In the genomic region with DNA sequence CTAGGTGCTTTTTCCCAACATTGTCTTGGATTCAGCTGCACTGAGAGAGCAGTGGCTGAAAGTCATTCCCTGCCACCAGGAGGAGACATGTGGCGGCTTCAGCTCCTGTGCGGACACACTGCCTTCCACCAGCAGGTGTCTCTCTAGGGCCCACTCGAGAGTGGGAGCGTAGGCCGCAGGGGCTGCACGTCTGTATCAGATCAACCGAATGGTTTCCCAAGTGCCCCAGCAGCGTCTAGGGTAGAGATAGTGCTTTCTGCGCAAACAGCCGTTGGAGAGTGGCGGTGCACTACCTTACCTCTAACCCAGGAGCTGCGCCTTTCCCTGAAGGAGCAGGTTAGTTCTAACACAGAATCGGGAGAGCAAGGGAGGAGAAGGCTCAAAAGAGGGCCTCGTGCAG, we compare ENCODE assay signal across 8 cellular contexts. TPM values are rescaled to one million over a fixed set of nuclear protein-coding genes. Genes with fewer than 3 reads are reported as not detected.
A peak's percentile ranks its signal among the peaks of the same experiment; 100 is the strongest.
DNase-seq lines count a peak whose midpoint lies in the region; ATAC-seq and TF ChIP-seq lines count a peak whose summit lies in the region.

No MANE protein-coding gene starts in this region.

- H3K36me3 Mint-ChIP-seq in activated T-cell treated with anti-CD3 and anti-CD28 coated beads, Interleukin-2, amount 50 U/mL, for 72 hours (ENCODE audit: insufficient read depth in 2 of 2), result no peaks in the 10 kb centered on the region

- H3K9me2 ChIP-seq in OCI-LY7 (ENCODE audit: insufficient read depth, low read length), result no peaks in the 10 kb centered on the region

- H2AFZ ChIP-seq in OCI-LY7 (ENCODE audit: low read length), result no peak overlapping the region

- H3K4me1 Mint-ChIP-seq in activated T-cell treated with anti-CD3 and anti-CD28 coated beads, Interleukin-2, amount 50 U/mL, for 72 hours (ENCODE audit: low read depth), result peaks cover 4% of the 10 kb centered on the region

- H3K4me1 ChIP-seq in OCI-LY7 (ENCODE audit: insufficient read depth, low read length, poor library complexity, severe bottlenecking) (no peaks in the 10 kb centered on the region), psoas muscle (no peaks in the 10 kb centered on the region)

- no peak overlapping the region for H3K4me3 Mint-ChIP-seq in activated T-cell treated with anti-CD3 and anti-CD28 coated beads, Interleukin-2, amount 50 U/mL, for 72 hours

- H3K9me3 ChIP-seq in OCI-LY7 (ENCODE audit: low read length) (no peaks in the 10 kb centered on the region), psoas muscle (no peaks in the 10 kb centered on the region)

- H3K4me2 ChIP-seq in OCI-LY7 (ENCODE audit: low read length), result no peak overlapping the region

- H4K20me1 ChIP-seq in OCI-LY7 (ENCODE audit: insufficient read depth, low read length), result no peaks in the 10 kb centered on the region

- H3K4me3 ChIP-seq in BJ (ENCODE audit: low read depth, low read length) (no peak overlapping the region), OCI-LY7 (ENCODE audit: low read depth, low read length, poor library complexity, severe bottlenecking) (no peak overlapping the region), psoas muscle (no peak overlapping the region)

- no peaks in the 10 kb centered on the region for H3K27me3 Mint-ChIP-seq in activated T-cell treated with anti-CD3 and anti-CD28 coated beads, Interleukin-2, amount 50 U/mL, for 72 hours (ENCODE audit: low read depth)

- H3K79me2 ChIP-seq in OCI-LY7 (ENCODE audit: insufficient read depth, low read depth, low read length), result no peaks in the 10 kb centered on the region

- BruUV-seq in OCI-LY7 (replicated peaks; lab: Mats Ljungman, UMichigan), result no TSS peak

- H3K9me3 Mint-ChIP-seq in activated T-cell treated with anti-CD3 and anti-CD28 coated beads, Interleukin-2, amount 50 U/mL, for 72 hours, result no peaks in the 10 kb centered on the region

- peak; percentile 70 to 88 for ATAC-seq in activated T-cell treated with anti-CD3 and anti-CD28 coated beads, Interleukin-2, amount 50 U/mL, for 72 hours (replicated peaks in 1 of 2)
- ATAC-seq in psoas muscle, result peak in 1 of 4 donors; percentile 50
- no peak for ATAC-seq in HG03139 (IDR thresholded peaks at IDR 0.05; ENCODE audit: unreplicated experiment)
- ATAC-seq in GM18517 (IDR thresholded peaks at IDR 0.05; ENCODE audit: unreplicated experiment), result no peak

- no peaks in the 10 kb centered on the region for H3K27me3 ChIP-seq in BJ (ENCODE audit: control insufficient read depth, insufficient read depth, low read length)
- H3K27me3 ChIP-seq in psoas muscle (ENCODE audit: insufficient read depth in 3 of 3, low read length in 2 of 3), result no peaks in the 10 kb centered on the region

- peak; percentile 83 for TF ChIP-seq CTCF in BJ (IDR thresholded peaks at IDR 0.05; ENCODE audit: insufficient read depth, low read depth, low read length)
- TF ChIP-seq CTCF in GM20000 (IDR thresholded peaks at IDR 0.05; ENCODE audit: extremely low read depth, missing control alignments), result peak; percentile 56
- peak; percentile 82 for TF ChIP-seq CTCF in OCI-LY7 (conservative IDR thresholded peaks at IDR 0.05; ENCODE audit: low read length)
- TF ChIP-seq CTCF in psoas muscle (IDR thresholded peaks at IDR 0.05), result peak; percentile 32

- H3K27ac ChIP-seq in OCI-LY7 (ENCODE audit: low read depth, low read length, poor library complexity, severe bottlenecking) (no peak overlapping the region), psoas muscle (no peak overlapping the region)

- POLR2A ChIA-PET in BJ (lab: Charles Lee) (no interaction called here), OCI-LY7 (lab: Charles Lee) (no interaction called here)

- CTCF ChIA-PET in BJ (lab: Yijun Ruan, JAX), result interaction anchor here (0.6 to 4.4 kb wide), 11 partner anchors 10 to 347 kb away, joined by 3 to 19 read pairs (median 4); a partner anchor contains a TSS
- CTCF ChIA-PET in OCI-LY7 (lab: Charles Lee; ENCODE audit: unreplicated experiment), result interaction anchor here (0.7 kb wide), 1 partner anchor 12 kb away, joined by 3 read pairs; no protein-coding TSS in a partner anchor

- intact Hi-C loops in OCI-LY7 (cut with micrococcal nuclease; ENCODE audit: unreplicated experiment), result loop anchor here (1.0 kb wide), 1 partner anchor 255 kb away; no protein-coding TSS in a partner anchor
- intact Hi-C loops in psoas muscle (cut with DNase I), result no loop called here

- H3K27ac Mint-ChIP-seq in activated T-cell treated with anti-CD3 and anti-CD28 coated beads, Interleukin-2, amount 50 U/mL, for 72 hours, result no peak overlapping the region

- DNase-seq in BJ (ENCODE audit: low read depth), result no peak
- peak; percentile 78 for DNase-seq in GM20000 (ENCODE audit: low spot score)
- peak; percentile 50 for DNase-seq in OCI-LY7 (ENCODE audit: low spot score)
- DNase-seq in activated T-cell treated with anti-CD3 and anti-CD28 coated beads, Interleukin-2, amount 50 U/mL, for 72 hours, result peak; percentile 57 to 75
- peak; percentile 59 for DNase-seq in glomerular visceral epithelial cell (ENCODE audit: extremely low spot score)
- peak in 1 of 2 donors; percentile 17 for DNase-seq in psoas muscle

- 48 to 55% (median 54%) methylated on average over 14 of the region's 14 CpGs for WGBS in psoas muscle, 3 donors

- H3K36me3 ChIP-seq in BJ (ENCODE audit: control insufficient read depth, insufficient read depth, low read length), result no peaks in the 10 kb centered on the region
- H3K36me3 ChIP-seq in OCI-LY7 (ENCODE audit: insufficient read depth, low read length), result no peaks in the 10 kb centered on the region
- H3K36me3 ChIP-seq in psoas muscle (ENCODE audit: insufficient read depth in 1 of 2, low read depth in 1 of 2), result no peaks in the 10 kb centered on the region

RNA-seq across cellular contexts. Expression of a gene that starts 31.7 kb away (rescaled TPM):
- 0.01 and 0.02 TPM in 2 replicates for polyA plus RNA-seq in BJ (2011; rRNA removed)
- polyA minus RNA-seq in BJ (2011; rRNA and poly(A)+ RNA removed), result 0.05 TPM in 2 replicates
- total RNA-seq in OCI-LY7 (2014; rRNA removed; shearing (Covaris generic)), result not detected in 2 replicates
- total RNA-seq in OCI-LY7 (2022), result 0.07 TPM in 1 of 2 replicates, not detected in the other
- total RNA-seq in activated T-cell treated with anti-CD3 and anti-CD28 coated beads, Interleukin-2, amount 50 U/mL, for 72 hours, result under 1 TPM in 1 of 2 donors, not detected in 1; 0.05 TPM
- under 1 TPM in 1 of 4 donors, not detected in 3; 0.11 TPM for total RNA-seq in psoas muscle
- polyA plus RNA-seq in psoas muscle, result under 1 TPM in 1 of 3 donors, not detected in 2; 0.01 TPM

RNA-seq across cellular contexts. Expression of a gene that starts 53.3 kb away (rescaled TPM):
- polyA plus RNA-seq in BJ (2011; rRNA removed) (1.1 and 1.2 TPM in 2 replicates), psoas muscle (1 to 10 TPM in 2 of 3 donors, under 1 TPM in 1; 0.65 to 3.8 (median 1.1) TPM)
- polyA minus RNA-seq in BJ (2011; rRNA and poly(A)+ RNA removed), result 1.6 and 2.9 TPM in 2 replicates
- not detected in 2 replicates for total RNA-seq in OCI-LY7 (2014; rRNA removed; shearing (Covaris generic))
- total RNA-seq in OCI-LY7 (2022) (0.24 and 0.34 TPM in 2 replicates), psoas muscle (1 to 10 TPM; 2.3 to 3.7 (median 2.8) TPM)
- total RNA-seq in activated T-cell treated with anti-CD3 and anti-CD28 coated beads, Interleukin-2, amount 50 U/mL, for 72 hours, result under 1 TPM; 0.50 to 0.53 TPM

RNA-seq across cellular contexts. Expression of a gene that starts 54.8 kb away (rescaled TPM):
- polyA plus RNA-seq in BJ (2011; rRNA removed), result 16.7 and 27.3 TPM in 2 replicates
- 9.5 and 12.4 TPM in 2 replicates for polyA minus RNA-seq in BJ (2011; rRNA and poly(A)+ RNA removed)
- total RNA-seq in OCI-LY7 (2014; rRNA removed; shearing (Covaris generic)), result 35.0 and 37.0 TPM in 2 replicates
- 32.1 and 32.8 TPM in 2 replicates for total RNA-seq in OCI-LY7 (2022)
- 10 to 100 TPM; 38.1 to 39.0 TPM for total RNA-seq in activated T-cell treated with anti-CD3 and anti-CD28 coated beads, Interleukin-2, amount 50 U/mL, for 72 hours
- 10 to 100 TPM in 1 of 4 donors, 1 to 10 TPM in 3; 6.6 to 20.1 (median 8.7) TPM for total RNA-seq in psoas muscle
- polyA plus RNA-seq in psoas muscle, result 10 to 100 TPM; 12.1 to 19.2 (median 15.2) TPM

Comparison
In these comparisons a context has a peak if more than half of its experiments do, and no peak if none do; other contexts are left out.
1. CTCF ChIP-seq: peak in every context shown above with its lines; median percentile 83 in BJ; 82 in OCI-LY7; 56 in GM20000; 32 in psoas muscle.
2. ATAC-seq: peak in activated T-cell treated with anti-CD3 and anti-CD28 coated beads, Interleukin-2, amount 50 U/mL, for 72 hours (2 of 2); none in HG03139 (single experiment) and GM18517 (single experiment).